Comparison of ENCODE assay signal across 27 cellular contexts in genomic region chr13:43030548-43030947, GRCh38. TPM values are rescaled to one million over a fixed set of nuclear protein-coding genes. Genes with fewer than 3 reads are reported as not detected.
DNase-seq lines count a peak whose midpoint lies in the region; ATAC-seq and TF ChIP-seq lines count a peak whose summit lies in the region.
"Had no signal": no experiment of that assay in that cellular context is flagged by ENCODE, and none has a peak within 500 bp of the region (broad histone marks: within the 10 kb centered on the region; RNA-seq: fewer than 3 reads in every experiment).

No MANE protein-coding gene starts in this region.

- H3K27ac Mint-ChIP-seq in activated CD4-positive, alpha-beta T cell treated with anti-CD3 and anti-CD28 coated beads for 36 hours, result peak overlapping the region; percentile 2
- peak overlapping the region; percentile 25 for H3K27ac Mint-ChIP-seq in activated B cell treated with CpG ODN at 0.5 μM for 24 hours
- H3K27ac Mint-ChIP-seq: activated CD8-positive, alpha-beta memory T cell treated with anti-CD3 and anti-CD28 coated beads, Interleukin-2, amount 10 ng/mL, durations not matched to agents 7 days and 5 days; activated T-helper 2 cell treated with anti-CD3 and anti-CD28 coated beads, Interferon-gamma antibody, Interleukin-2, Interleukin-4, amounts not matched to agents 10 μg/mL and 5 μg/mL and 100 μg/mL, durations not matched to agents 14 hours and 24 hours and 36 hours; stimulated activated naive CD8-positive, alpha-beta T cell treated with anti-CD3 and anti-CD28 coated beads, Interleukin-15, Interleukin-2, amounts not matched to agents 100 ng/mL and 50 ng/mL, for 24 hours had no signal

- TF ChIP-seq CTCF in activated B cell treated with CpG ODN at 0.5 μM for 24 hours (IDR thresholded peaks at IDR 0.05) (no peak), dorsolateral prefrontal cortex (IDR thresholded peaks at IDR 0.05 in 54 of 56, conservative IDR thresholded peaks at IDR 0.05 in 2 of 56; ENCODE audit: low read depth in 1 of 56, partially characterized antibody in 56 of 56) (no peak)

- no peaks in the 10 kb centered on the region for H3K27me3 ChIP-seq in dorsolateral prefrontal cortex
- H3K27me3 ChIP-seq: tibial nerve had no signal

- peaks cover 43% of the 10 kb centered on the region for H3K36me3 Mint-ChIP-seq in activated CD4-positive, alpha-beta T cell treated with anti-CD3 and anti-CD28 coated beads for 36 hours (ENCODE audit: low read depth)
- H3K36me3 Mint-ChIP-seq in activated B cell treated with CpG ODN at 0.5 μM for 24 hours (ENCODE audit: low read depth), result peaks cover 58% of the 10 kb centered on the region

- H3K9me3 Mint-ChIP-seq in activated CD4-positive, alpha-beta T cell treated with anti-CD3 and anti-CD28 coated beads for 36 hours (ENCODE audit: low read depth), result peaks cover 5% of the 10 kb centered on the region
- peaks cover 3% of the 10 kb centered on the region for H3K9me3 Mint-ChIP-seq in activated B cell treated with CpG ODN at 0.5 μM for 24 hours
- H3K9me3 Mint-ChIP-seq: activated T-helper 2 cell treated with anti-CD3 and anti-CD28 coated beads, Interferon-gamma antibody, Interleukin-2, Interleukin-4, amounts not matched to agents 10 μg/mL and 5 μg/mL and 100 μg/mL, durations not matched to agents 14 hours and 24 hours and 36 hours had no signal

- no peaks in the 10 kb centered on the region for H3K27me3 Mint-ChIP-seq in activated CD4-positive, alpha-beta T cell treated with anti-CD3 and anti-CD28 coated beads for 36 hours
- no peaks in the 10 kb centered on the region for H3K27me3 Mint-ChIP-seq in activated B cell treated with CpG ODN at 0.5 μM for 24 hours
- H3K27me3 Mint-ChIP-seq: activated CD8-positive, alpha-beta memory T cell treated with anti-CD3 and anti-CD28 coated beads, Interleukin-2, amount 10 ng/mL, durations not matched to agents 7 days and 5 days; dendritic cell treated with granulocyte-macrophage colony-stimulating factor and Interleukin-4, amounts not matched to agents 40 ng/mL and 50 ng/mL, for 4 days; naive thymus-derived CD8-positive, alpha-beta T cell; stimulated activated naive CD8-positive, alpha-beta T cell treated with anti-CD3 and anti-CD28 coated beads, Interleukin-15, Interleukin-2, amounts not matched to agents 100 ng/mL and 50 ng/mL, for 24 hours had no signal

- no peak overlapping the region for H3K4me3 ChIP-seq in dorsolateral prefrontal cortex
- H3K4me3 ChIP-seq: HAP-1, tibial nerve had no signal

- H3K27ac ChIP-seq in dorsolateral prefrontal cortex, result no peak overlapping the region
- H3K27ac ChIP-seq: 22Rv1, parathyroid adenoma, tibial nerve had no signal

- peak; percentile 71 for ATAC-seq in activated CD4-positive, alpha-beta T cell treated with anti-CD3 and anti-CD28 coated beads for 36 hours
- ATAC-seq in HG02610 (IDR thresholded peaks at IDR 0.05; ENCODE audit: unreplicated experiment) (peak; percentile 78), activated B cell treated with CpG ODN at 0.5 μM for 24 hours (ENCODE audit: low read depth) (peak; percentile 96), HG03520 (IDR thresholded peaks at IDR 0.05; ENCODE audit: unreplicated experiment) (no peak)
- ATAC-seq: activated CD8-positive, alpha-beta memory T cell treated with anti-CD3 and anti-CD28 coated beads, Interleukin-2, amount 10 ng/mL, durations not matched to agents 7 days and 5 days; naive thymus-derived CD8-positive, alpha-beta T cell had no signal

- POLR2A ChIA-PET in activated CD4-positive, alpha-beta T cell treated with anti-CD3 and anti-CD28 coated beads for 36 hours (lab: Charles Lee), result no interaction called here
- POLR2A ChIA-PET in activated B cell treated with CpG ODN at 0.5 μM for 24 hours (lab: Charles Lee), result interaction anchor here (1.0 to 1.9 kb wide), 2 partner anchors 12 to 39 kb away, joined by 4 to 11 read pairs; no protein-coding TSS in a partner anchor

- CTCF ChIA-PET in activated CD4-positive, alpha-beta T cell treated with anti-CD3 and anti-CD28 coated beads for 36 hours (lab: Charles Lee), result interaction anchor here (1.7 kb wide), 1 partner anchor 43 kb away, joined by 4 read pairs; no protein-coding TSS in a partner anchor
- CTCF ChIA-PET in activated B cell treated with CpG ODN at 0.5 μM for 24 hours (lab: Charles Lee), result interaction anchor here (2.0 kb wide), 1 partner anchor 61 kb away, joined by 8 read pairs; no protein-coding TSS in a partner anchor

- intact Hi-C loops in activated CD4-positive, alpha-beta T cell treated with anti-CD3 and anti-CD28 coated beads for 36 hours (cut with DNase I, micrococcal nuclease), result no loop called here
- intact Hi-C loops in activated B cell treated with CpG ODN at 0.5 μM for 24 hours (cut with micrococcal nuclease), result loop anchor here (1.0 to 2.0 kb wide), 3 partner anchors 15 to 53 kb away; no protein-coding TSS in a partner anchor
- intact Hi-C loops in dorsolateral prefrontal cortex (cut with DNase I), result no loop called here

- peaks cover 47% of the 10 kb centered on the region for H3K4me1 Mint-ChIP-seq in activated CD4-positive, alpha-beta T cell treated with anti-CD3 and anti-CD28 coated beads for 36 hours
- H3K4me1 Mint-ChIP-seq in activated B cell treated with CpG ODN at 0.5 μM for 24 hours, result peaks cover 65% of the 10 kb centered on the region

- DNase-seq in activated CD4-positive, alpha-beta T cell treated with anti-CD3 and anti-CD28 coated beads for 36 hours, result no peak
- DNase-seq in activated CD4-positive, alpha-beta T cell treated with anti-CD3 and anti-CD28 coated beads for 48 hours, result no peak
- no peak for DNase-seq in activated B cell treated with CpG ODN at 0.5 μM for 24 hours
- no peak for DNase-seq in SIG-M5 treated with dmso at 0.1 percent for 504 hours (lab: John Stamatoyannopoulos, UW; ENCODE audit: unreplicated experiment)
- DNase-seq in occipital lobe (lab: John Stamatoyannopoulos, UW), result no peak
- DNase-seq in dorsolateral prefrontal cortex, result no peak
- DNase-seq: activated CD4-positive, alpha-beta T cell treated with anti-CD3 and anti-CD28 coated beads for 4 hours; activated CD8-positive, alpha-beta memory T cell treated with anti-CD3 and anti-CD28 coated beads, Interleukin-2, amount 10 ng/mL, durations not matched to agents 7 days and 5 days; Calu3; hypothalamus; KBM-7; mesendoderm; MV-4-11; naive thymus-derived CD8-positive, alpha-beta T cell; NCI-H2029; NCI-H446; NK-92 treated with Interleukin-12 subunit alpha and Interleukin-12 subunit beta, amount 100 ng/mL, for 24 hours; stimulated activated CD4-positive, alpha-beta T cell treated with anti-CD3 and anti-CD28 coated beads, Interleukin-1b, Interleukin-23, amount 100 ng/mL, for 48 hours had no signal

- no peak overlapping the region for H3K4me3 Mint-ChIP-seq in activated CD4-positive, alpha-beta T cell treated with anti-CD3 and anti-CD28 coated beads for 36 hours
- peak overlapping the region; percentile 19 for H3K4me3 Mint-ChIP-seq in activated B cell treated with CpG ODN at 0.5 μM for 24 hours
- H3K4me3 Mint-ChIP-seq: activated CD8-positive, alpha-beta memory T cell treated with anti-CD3 and anti-CD28 coated beads, Interleukin-2, amount 10 ng/mL, durations not matched to agents 7 days and 5 days; dendritic cell treated with granulocyte-macrophage colony-stimulating factor and Interleukin-4, amounts not matched to agents 40 ng/mL and 50 ng/mL, for 4 days; naive thymus-derived CD8-positive, alpha-beta T cell; stimulated activated naive CD8-positive, alpha-beta T cell treated with anti-CD3 and anti-CD28 coated beads, Interleukin-15, Interleukin-2, amounts not matched to agents 100 ng/mL and 50 ng/mL, for 24 hours had no signal

RNA-seq across cellular contexts. Expression of gene DNAJC15, which starts 7.2 kb away (rescaled TPM):
- total RNA-seq in activated CD4-positive, alpha-beta T cell treated with anti-CD3 and anti-CD28 coated beads for 36 hours, result 10 to 100 TPM; 13.0 to 20.8 TPM
- total RNA-seq in activated B cell treated with CpG ODN at 0.5 μM for 24 hours (19.1 and 19.3 TPM in 2 replicates), occipital lobe (18.1 TPM), dorsolateral prefrontal cortex (10 to 100 TPM in 118 of 120 experiments, 1 to 10 TPM in 2; 9.4 to 25.7 (median 18.1) TPM)

RNA-seq across cellular contexts. Expression of gene EPSTI1, which starts 38.5 kb away (rescaled TPM):
- 10 to 100 TPM; 30.7 to 32.0 TPM for total RNA-seq in activated CD4-positive, alpha-beta T cell treated with anti-CD3 and anti-CD28 coated beads for 36 hours
- total RNA-seq in activated B cell treated with CpG ODN at 0.5 μM for 24 hours, result 30.6 and 32.8 TPM in 2 replicates
- 3.4 TPM for total RNA-seq in occipital lobe
- total RNA-seq in dorsolateral prefrontal cortex, result 10 to 100 TPM in 3 of 120 experiments, 1 to 10 TPM in 117; 1.3 to 16.9 (median 4.2) TPM
